In the genomic region with DNA sequence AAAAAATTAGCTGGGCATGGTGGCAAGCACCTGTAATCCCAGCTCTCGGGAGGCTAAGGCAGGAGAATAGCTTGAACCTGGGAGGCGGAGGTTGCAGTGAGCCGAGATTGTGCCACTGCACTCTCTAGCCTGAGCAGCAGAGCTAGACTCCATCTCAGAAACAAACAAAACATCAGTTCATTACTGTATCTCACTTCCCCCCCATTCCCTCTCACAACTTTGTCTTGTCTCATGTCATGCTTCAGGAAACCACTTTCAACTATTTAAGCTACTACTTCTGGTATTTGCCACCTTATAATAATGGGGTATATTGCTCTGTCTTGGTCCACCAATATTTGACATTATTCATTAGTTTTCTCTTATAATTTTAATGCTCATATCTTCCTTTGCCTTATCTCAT, we compare ENCODE assay signal across 20 cellular contexts.
DNase-seq lines count a peak whose midpoint lies in the region; ATAC-seq, FAIRE-seq and TF ChIP-seq lines count a peak whose summit lies in the region.
"Had no signal": no experiment of that assay in that cellular context is flagged by ENCODE, and none has a peak within 500 bp of the region (broad histone marks: within the 10 kb centered on the region; RNA-seq: fewer than 3 reads in every experiment).

No MANE protein-coding gene starts in this region.

- H3K4me3 ChIP-seq in GM06990 (replicated peaks; ENCODE audit: low read depth, low read length), result no peak overlapping the region
- H3K4me3 ChIP-seq: gastroesophageal sphincter, lung, suprapubic skin had no signal

- no peak for TF ChIP-seq CTCF in GM06990 (IDR thresholded peaks at IDR 0.05; ENCODE audit: insufficient read depth, low read length, poor library complexity, severe bottlenecking)

- no peak for FAIRE-seq in RCC 7860 (lab: Jason Lieb, UNC)
- FAIRE-seq: A204.1, HTR-8/SVneo had no signal

- H3K27me3 ChIP-seq in GM06990 (replicated peaks; ENCODE audit: control insufficient read depth, insufficient read depth, low read length), result no peaks in the 10 kb centered on the region
- H3K27me3 ChIP-seq: gastroesophageal sphincter, suprapubic skin had no signal

- H3K36me3 ChIP-seq in GM06990 (ENCODE audit: control insufficient read depth, insufficient read depth, low read length), result no peaks in the 10 kb centered on the region
- H3K36me3 ChIP-seq: gastroesophageal sphincter, suprapubic skin had no signal

- ATAC-seq in GM19372 (IDR thresholded peaks at IDR 0.05; ENCODE audit: low read depth, unreplicated experiment), result peak; percentile 50
- peak; percentile 81 for ATAC-seq in HG02642 (IDR thresholded peaks at IDR 0.05; ENCODE audit: poor library complexity, unreplicated experiment)
- peak; percentile 70 for ATAC-seq in HG03460 (IDR thresholded peaks at IDR 0.05; ENCODE audit: unreplicated experiment)
- no peak for ATAC-seq in SK-N-SH treated with all-trans-retinoic acid at 6 μM for 48 hours
- ATAC-seq: gastroesophageal sphincter had no signal

- peak; percentile 38 for DNase-seq in GM06990 (ENCODE audit: extremely low read depth, insufficient read length)
- DNase-seq in RCC 7860 (ENCODE audit: low spot score), result no peak
- no peak for DNase-seq in stimulated activated CD4-positive, alpha-beta T cell treated with anti-CD3 and anti-CD28 coated beads, Interleukin-12 subunit alpha, Interleukin-12 subunit beta, amount 100 ng/mL, for 4 hours
- no peak for DNase-seq in NCI-H69 (lab: John Stamatoyannopoulos, UW)
- DNase-seq: activated CD4-positive, CD25-positive, alpha-beta regulatory T cell; activated effector memory CD4-positive, alpha-beta T cell treated with anti-CD3 and anti-CD28 coated beads, Interleukin-2, amount 50 U/mL, for 16 hours; aorta; NCI-H187; RPMI8226; stimulated activated CD4-positive, alpha-beta T cell treated with anti-CD3 and anti-CD28 coated beads, Interleukin-15, amount 100 ng/mL, for 24 hours; T-cell had no signal

TF ChIP-seq in SK-N-SH treated with all-trans-retinoic acid at 6 μM for 48 hours, 23 proteins besides CTCF, POLR2A, EP300 and RAD21:
- TF ChIP-seq ESRRG (CRISPR knock-in tag; IDR thresholded peaks at IDR 0.05), result no peak
- TF ChIP-seq, protein P1, sequence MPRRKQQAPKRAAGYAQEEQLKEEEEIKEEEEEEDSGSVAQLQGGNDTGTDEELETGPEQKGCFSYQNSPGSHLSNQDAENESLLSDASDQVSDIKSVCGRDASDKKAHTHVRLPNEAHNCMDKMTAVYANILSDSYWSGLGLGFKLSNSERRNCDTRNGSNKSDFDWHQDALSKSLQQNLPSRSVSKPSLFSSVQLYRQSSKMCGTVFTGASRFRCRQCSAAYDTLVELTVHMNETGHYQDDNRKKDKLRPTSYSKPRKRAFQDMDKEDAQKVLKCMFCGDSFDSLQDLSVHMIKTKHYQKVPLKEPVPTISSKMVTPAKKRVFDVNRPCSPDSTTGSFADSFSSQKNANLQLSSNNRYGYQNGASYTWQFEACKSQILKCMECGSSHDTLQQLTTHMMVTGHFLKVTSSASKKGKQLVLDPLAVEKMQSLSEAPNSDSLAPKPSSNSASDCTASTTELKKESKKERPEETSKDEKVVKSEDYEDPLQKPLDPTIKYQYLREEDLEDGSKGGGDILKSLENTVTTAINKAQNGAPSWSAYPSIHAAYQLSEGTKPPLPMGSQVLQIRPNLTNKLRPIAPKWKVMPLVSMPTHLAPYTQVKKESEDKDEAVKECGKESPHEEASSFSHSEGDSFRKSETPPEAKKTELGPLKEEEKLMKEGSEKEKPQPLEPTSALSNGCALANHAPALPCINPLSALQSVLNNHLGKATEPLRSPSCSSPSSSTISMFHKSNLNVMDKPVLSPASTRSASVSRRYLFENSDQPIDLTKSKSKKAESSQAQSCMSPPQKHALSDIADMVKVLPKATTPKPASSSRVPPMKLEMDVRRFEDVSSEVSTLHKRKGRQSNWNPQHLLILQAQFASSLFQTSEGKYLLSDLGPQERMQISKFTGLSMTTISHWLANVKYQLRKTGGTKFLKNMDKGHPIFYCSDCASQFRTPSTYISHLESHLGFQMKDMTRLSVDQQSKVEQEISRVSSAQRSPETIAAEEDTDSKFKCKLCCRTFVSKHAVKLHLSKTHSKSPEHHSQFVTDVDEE (CRISPR knock-in tag; IDR thresholded peaks at IDR 0.05), result no peak
- TF ChIP-seq BACH2 (CRISPR knock-in tag; IDR thresholded peaks at IDR 0.05; ENCODE audit: borderline replicate concordance), result no peak
- TF ChIP-seq ISL1 (CRISPR knock-in tag; IDR thresholded peaks at IDR 0.05), result no peak
